1 cellular context compared by ENCODE assay signal in genomic region chr17:68461122-68461539, GRCh38.
A peak's percentile ranks its signal among the peaks of the same experiment; 100 is the strongest.
TF ChIP-seq lines count a peak whose summit lies in the region.

No MANE protein-coding gene starts in this region.

TF ChIP-seq in K562, 482 proteins besides CTCF, POLR2A, EP300 and RAD21 (continued from another document):
- TF ChIP-seq, protein P1, sequence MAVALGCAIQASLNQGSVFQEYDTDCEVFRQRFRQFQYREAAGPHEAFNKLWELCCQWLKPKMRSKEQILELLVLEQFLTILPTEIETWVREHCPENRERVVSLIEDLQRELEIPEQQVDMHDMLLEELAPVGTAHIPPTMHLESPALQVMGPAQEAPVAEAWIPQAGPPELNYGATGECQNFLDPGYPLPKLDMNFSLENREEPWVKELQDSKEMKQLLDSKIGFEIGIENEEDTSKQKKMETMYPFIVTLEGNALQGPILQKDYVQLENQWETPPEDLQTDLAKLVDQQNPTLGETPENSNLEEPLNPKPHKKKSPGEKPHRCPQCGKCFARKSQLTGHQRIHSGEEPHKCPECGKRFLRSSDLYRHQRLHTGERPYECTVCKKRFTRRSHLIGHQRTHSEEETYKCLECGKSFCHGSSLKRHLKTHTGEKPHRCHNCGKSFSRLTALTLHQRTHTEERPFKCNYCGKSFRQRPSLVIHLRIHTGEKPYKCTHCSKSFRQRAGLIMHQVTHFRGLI (CRISPR knock-in tag; IDR thresholded peaks at IDR 0.05) = 0 out of 2 replicates have a peak, but pooled peaks have one; percentile 39
- TF ChIP-seq ZNF696 (CRISPR knock-in tag; conservative IDR thresholded peaks at IDR 0.05) (peak; percentile 21; the same call in 1 of the 2 replicates), DMBX1 (CRISPR knock-in tag; IDR thresholded peaks at IDR 0.05; ENCODE audit: borderline replicate concordance) (peak; percentile 65; the same call in 1 of the 2 replicates), GABPA (tag; conservative IDR thresholded peaks at IDR 0.05; ENCODE audit: low read depth) (peak; percentile 60), HOXB6 (CRISPR knock-in tag; IDR thresholded peaks at IDR 0.05; ENCODE audit: borderline replicate concordance) (no peak), SOX6 (IDR thresholded peaks at IDR 0.05) (peak; percentile 48), JUND (IDR thresholded peaks at IDR 0.05; ENCODE audit: borderline replicate concordance, low read depth, low read length) (peak; percentile 58; the same call in 1 of the 2 replicates), JUND (tag; IDR thresholded peaks at IDR 0.05; ENCODE audit: borderline replicate concordance, low read depth, low read length) (no peak), ZC3H8 (IDR thresholded peaks at IDR 0.05) (no peak), NR3C1 (CRISPR knock-in tag; IDR thresholded peaks at IDR 0.05) (no peak), ZNF589 (CRISPR knock-in tag; IDR thresholded peaks at IDR 0.05; ENCODE audit: low read depth) (peak; percentile 37; the same call in 1 of the 2 replicates), ATF4 (CRISPR knock-in tag; IDR thresholded peaks at IDR 0.05) (peak; percentile 91), ZNF766 (CRISPR knock-in tag; conservative IDR thresholded peaks at IDR 0.05) (peak; percentile 54; the same call in 1 of the 2 replicates), MAFF (IDR thresholded peaks at IDR 0.05; ENCODE audit: low read length) (peak; percentile 40; the same call in 1 of the 2 replicates), ZNF311 (CRISPR knock-in tag; IDR thresholded peaks at IDR 0.05) (peak; percentile 74; the same call in 1 of the 2 replicates), TCFL5 (CRISPR knock-in tag; conservative IDR thresholded peaks at IDR 0.05) (0 out of 2 replicates have a peak, but pooled peaks have one; percentile 16), PHF8 (IDR thresholded peaks at IDR 0.05; ENCODE audit: borderline replicate concordance, low read length) (no peak), RBM25 (IDR thresholded peaks at IDR 0.05; ENCODE audit: low read depth, low read length, severe bottlenecking) (no peak), NR2C2 (CRISPR knock-in tag; IDR thresholded peaks at IDR 0.05) (no peak), NR2C2 (tag; IDR thresholded peaks at IDR 0.05) (peak; percentile 51; the same call in 1 of the 2 replicates), ZKSCAN1 (IDR thresholded peaks at IDR 0.05; ENCODE audit: low read depth, low read length) (no peak), ZSCAN32 (CRISPR knock-in tag; IDR thresholded peaks at IDR 0.05) (peak; percentile 73), ZBTB8A (IDR thresholded peaks at IDR 0.05; ENCODE audit: partially characterized antibody) (no peak), CEBPG (CRISPR knock-in tag; IDR thresholded peaks at IDR 0.05) (peak; percentile 83), CEBPG (tag; conservative IDR thresholded peaks at IDR 0.05 in 1 of 2, IDR thresholded peaks at IDR 0.05 in 1 of 2) (peak; percentile 87 to 98), ESRRB (CRISPR knock-in tag; IDR thresholded peaks at IDR 0.05; ENCODE audit: borderline replicate concordance) (no peak), ZNF175 (CRISPR knock-in tag; IDR thresholded peaks at IDR 0.05; ENCODE audit: low read depth) (peak; percentile 70), FOXJ2 (tag; IDR thresholded peaks at IDR 0.05) (no peak), GTF2E2 (tag; IDR thresholded peaks at IDR 0.05) (peak; percentile 68; the same call in 1 of the 2 replicates), NFRKB (IDR thresholded peaks at IDR 0.05; ENCODE audit: low read depth) (peak; percentile 75), TBL1XR1 (IDR thresholded peaks at IDR 0.05; ENCODE audit: low read length in 2 of 2) (no peak), POLR2H (tag; IDR thresholded peaks at IDR 0.05; ENCODE audit: low read depth) (peak; percentile 76), ZNF584 (CRISPR knock-in tag; IDR thresholded peaks at IDR 0.05; ENCODE audit: low read depth) (peak; percentile 83; the same call in 1 of the 2 replicates), ETV1 (tag; conservative IDR thresholded peaks at IDR 0.05; ENCODE audit: low read depth) (peak; percentile 69; the same call in 1 of the 2 replicates), SMARCE1 (IDR thresholded peaks at IDR 0.05) (no peak), ATF7 (IDR thresholded peaks at IDR 0.05) (peak; percentile 46; the same call in 1 of the 2 replicates), MAFG (tag; conservative IDR thresholded peaks at IDR 0.05) (peak; percentile 75), CTBP1 (IDR thresholded peaks at IDR 0.05; ENCODE audit: borderline replicate concordance) (no peak), ZNF316 (IDR thresholded peaks at IDR 0.05) (peak; percentile 93), EP400 (IDR thresholded peaks at IDR 0.05) (peak; percentile 63), ZNF583 (CRISPR knock-in tag; IDR thresholded peaks at IDR 0.05) (peak; percentile 23; the same call in 1 of the 2 replicates), SRF (CRISPR knock-in tag; IDR thresholded peaks at IDR 0.05) (0 out of 4 replicates have a peak, but pooled peaks of 1 of the 2 experiments have one; percentile 17), TEAD1 (CRISPR knock-in tag; IDR thresholded peaks at IDR 0.05) (peak in 1 of 2 experiments; percentile 22; a peak in 1 of 4 replicates), CHCHD3 (CRISPR knock-in tag; IDR thresholded peaks at IDR 0.05) (no peak), TRIM24 (IDR thresholded peaks at IDR 0.05) (peak; percentile 19 to 45; a peak in 1 of 4 replicates), ETS2 (tag; IDR thresholded peaks at IDR 0.05; ENCODE audit: borderline replicate concordance, poor library complexity, severe bottlenecking) (no peak)
- TF ChIP-seq, protein P2, sequence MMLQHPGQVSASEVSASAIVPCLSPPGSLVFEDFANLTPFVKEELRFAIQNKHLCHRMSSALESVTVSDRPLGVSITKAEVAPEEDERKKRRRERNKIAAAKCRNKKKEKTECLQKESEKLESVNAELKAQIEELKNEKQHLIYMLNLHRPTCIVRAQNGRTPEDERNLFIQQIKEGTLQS (IDR thresholded peaks at IDR 0.05) = peak; percentile 91
- TF ChIP-seq, protein P2 (CRISPR knock-in tag; conservative IDR thresholded peaks at IDR 0.05) = no peak
- TF ChIP-seq, protein P3, sequence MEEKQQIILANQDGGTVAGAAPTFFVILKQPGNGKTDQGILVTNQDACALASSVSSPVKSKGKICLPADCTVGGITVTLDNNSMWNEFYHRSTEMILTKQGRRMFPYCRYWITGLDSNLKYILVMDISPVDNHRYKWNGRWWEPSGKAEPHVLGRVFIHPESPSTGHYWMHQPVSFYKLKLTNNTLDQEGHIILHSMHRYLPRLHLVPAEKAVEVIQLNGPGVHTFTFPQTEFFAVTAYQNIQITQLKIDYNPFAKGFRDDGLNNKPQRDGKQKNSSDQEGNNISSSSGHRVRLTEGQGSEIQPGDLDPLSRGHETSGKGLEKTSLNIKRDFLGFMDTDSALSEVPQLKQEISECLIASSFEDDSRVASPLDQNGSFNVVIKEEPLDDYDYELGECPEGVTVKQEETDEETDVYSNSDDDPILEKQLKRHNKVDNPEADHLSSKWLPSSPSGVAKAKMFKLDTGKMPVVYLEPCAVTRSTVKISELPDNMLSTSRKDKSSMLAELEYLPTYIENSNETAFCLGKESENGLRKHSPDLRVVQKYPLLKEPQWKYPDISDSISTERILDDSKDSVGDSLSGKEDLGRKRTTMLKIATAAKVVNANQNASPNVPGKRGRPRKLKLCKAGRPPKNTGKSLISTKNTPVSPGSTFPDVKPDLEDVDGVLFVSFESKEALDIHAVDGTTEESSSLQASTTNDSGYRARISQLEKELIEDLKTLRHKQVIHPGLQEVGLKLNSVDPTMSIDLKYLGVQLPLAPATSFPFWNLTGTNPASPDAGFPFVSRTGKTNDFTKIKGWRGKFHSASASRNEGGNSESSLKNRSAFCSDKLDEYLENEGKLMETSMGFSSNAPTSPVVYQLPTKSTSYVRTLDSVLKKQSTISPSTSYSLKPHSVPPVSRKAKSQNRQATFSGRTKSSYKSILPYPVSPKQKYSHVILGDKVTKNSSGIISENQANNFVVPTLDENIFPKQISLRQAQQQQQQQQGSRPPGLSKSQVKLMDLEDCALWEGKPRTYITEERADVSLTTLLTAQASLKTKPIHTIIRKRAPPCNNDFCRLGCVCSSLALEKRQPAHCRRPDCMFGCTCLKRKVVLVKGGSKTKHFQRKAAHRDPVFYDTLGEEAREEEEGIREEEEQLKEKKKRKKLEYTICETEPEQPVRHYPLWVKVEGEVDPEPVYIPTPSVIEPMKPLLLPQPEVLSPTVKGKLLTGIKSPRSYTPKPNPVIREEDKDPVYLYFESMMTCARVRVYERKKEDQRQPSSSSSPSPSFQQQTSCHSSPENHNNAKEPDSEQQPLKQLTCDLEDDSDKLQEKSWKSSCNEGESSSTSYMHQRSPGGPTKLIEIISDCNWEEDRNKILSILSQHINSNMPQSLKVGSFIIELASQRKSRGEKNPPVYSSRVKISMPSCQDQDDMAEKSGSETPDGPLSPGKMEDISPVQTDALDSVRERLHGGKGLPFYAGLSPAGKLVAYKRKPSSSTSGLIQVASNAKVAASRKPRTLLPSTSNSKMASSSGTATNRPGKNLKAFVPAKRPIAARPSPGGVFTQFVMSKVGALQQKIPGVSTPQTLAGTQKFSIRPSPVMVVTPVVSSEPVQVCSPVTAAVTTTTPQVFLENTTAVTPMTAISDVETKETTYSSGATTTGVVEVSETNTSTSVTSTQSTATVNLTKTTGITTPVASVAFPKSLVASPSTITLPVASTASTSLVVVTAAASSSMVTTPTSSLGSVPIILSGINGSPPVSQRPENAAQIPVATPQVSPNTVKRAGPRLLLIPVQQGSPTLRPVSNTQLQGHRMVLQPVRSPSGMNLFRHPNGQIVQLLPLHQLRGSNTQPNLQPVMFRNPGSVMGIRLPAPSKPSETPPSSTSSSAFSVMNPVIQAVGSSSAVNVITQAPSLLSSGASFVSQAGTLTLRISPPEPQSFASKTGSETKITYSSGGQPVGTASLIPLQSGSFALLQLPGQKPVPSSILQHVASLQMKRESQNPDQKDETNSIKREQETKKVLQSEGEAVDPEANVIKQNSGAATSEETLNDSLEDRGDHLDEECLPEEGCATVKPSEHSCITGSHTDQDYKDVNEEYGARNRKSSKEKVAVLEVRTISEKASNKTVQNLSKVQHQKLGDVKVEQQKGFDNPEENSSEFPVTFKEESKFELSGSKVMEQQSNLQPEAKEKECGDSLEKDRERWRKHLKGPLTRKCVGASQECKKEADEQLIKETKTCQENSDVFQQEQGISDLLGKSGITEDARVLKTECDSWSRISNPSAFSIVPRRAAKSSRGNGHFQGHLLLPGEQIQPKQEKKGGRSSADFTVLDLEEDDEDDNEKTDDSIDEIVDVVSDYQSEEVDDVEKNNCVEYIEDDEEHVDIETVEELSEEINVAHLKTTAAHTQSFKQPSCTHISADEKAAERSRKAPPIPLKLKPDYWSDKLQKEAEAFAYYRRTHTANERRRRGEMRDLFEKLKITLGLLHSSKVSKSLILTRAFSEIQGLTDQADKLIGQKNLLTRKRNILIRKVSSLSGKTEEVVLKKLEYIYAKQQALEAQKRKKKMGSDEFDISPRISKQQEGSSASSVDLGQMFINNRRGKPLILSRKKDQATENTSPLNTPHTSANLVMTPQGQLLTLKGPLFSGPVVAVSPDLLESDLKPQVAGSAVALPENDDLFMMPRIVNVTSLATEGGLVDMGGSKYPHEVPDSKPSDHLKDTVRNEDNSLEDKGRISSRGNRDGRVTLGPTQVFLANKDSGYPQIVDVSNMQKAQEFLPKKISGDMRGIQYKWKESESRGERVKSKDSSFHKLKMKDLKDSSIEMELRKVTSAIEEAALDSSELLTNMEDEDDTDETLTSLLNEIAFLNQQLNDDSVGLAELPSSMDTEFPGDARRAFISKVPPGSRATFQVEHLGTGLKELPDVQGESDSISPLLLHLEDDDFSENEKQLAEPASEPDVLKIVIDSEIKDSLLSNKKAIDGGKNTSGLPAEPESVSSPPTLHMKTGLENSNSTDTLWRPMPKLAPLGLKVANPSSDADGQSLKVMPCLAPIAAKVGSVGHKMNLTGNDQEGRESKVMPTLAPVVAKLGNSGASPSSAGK (IDR thresholded peaks at IDR 0.05) = peak; percentile 33
- TF ChIP-seq, protein P4, sequence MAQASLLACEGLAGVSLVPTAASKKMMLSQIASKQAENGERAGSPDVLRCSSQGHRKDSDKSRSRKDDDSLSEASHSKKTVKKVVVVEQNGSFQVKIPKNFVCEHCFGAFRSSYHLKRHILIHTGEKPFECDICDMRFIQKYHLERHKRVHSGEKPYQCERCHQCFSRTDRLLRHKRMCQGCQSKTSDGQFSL (CRISPR knock-in tag; IDR thresholded peaks at IDR 0.05) = no peak
- TF ChIP-seq, protein P4 (tag; IDR thresholded peaks at IDR 0.05) = 0 out of 4 replicates have a peak, but pooled peaks of 1 of the 2 experiments have one; percentile 46
- TF ChIP-seq, protein P5, sequence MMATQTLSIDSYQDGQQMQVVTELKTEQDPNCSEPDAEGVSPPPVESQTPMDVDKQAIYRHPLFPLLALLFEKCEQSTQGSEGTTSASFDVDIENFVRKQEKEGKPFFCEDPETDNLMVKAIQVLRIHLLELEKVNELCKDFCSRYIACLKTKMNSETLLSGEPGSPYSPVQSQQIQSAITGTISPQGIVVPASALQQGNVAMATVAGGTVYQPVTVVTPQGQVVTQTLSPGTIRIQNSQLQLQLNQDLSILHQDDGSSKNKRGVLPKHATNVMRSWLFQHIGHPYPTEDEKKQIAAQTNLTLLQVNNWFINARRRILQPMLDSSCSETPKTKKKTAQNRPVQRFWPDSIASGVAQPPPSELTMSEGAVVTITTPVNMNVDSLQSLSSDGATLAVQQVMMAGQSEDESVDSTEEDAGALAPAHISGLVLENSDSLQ (IDR thresholded peaks at IDR 0.05) = 0 out of 2 replicates have a peak, but pooled peaks have one; percentile 5
- TF ChIP-seq, protein P6, sequence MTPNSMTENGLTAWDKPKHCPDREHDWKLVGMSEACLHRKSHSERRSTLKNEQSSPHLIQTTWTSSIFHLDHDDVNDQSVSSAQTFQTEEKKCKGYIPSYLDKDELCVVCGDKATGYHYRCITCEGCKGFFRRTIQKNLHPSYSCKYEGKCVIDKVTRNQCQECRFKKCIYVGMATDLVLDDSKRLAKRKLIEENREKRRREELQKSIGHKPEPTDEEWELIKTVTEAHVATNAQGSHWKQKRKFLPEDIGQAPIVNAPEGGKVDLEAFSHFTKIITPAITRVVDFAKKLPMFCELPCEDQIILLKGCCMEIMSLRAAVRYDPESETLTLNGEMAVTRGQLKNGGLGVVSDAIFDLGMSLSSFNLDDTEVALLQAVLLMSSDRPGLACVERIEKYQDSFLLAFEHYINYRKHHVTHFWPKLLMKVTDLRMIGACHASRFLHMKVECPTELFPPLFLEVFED (CRISPR knock-in tag; conservative IDR thresholded peaks at IDR 0.05) = no peak; the same call in 1 of the 2 replicates
